ENCODE assay signal across 20 cellular contexts in the genomic region with DNA sequence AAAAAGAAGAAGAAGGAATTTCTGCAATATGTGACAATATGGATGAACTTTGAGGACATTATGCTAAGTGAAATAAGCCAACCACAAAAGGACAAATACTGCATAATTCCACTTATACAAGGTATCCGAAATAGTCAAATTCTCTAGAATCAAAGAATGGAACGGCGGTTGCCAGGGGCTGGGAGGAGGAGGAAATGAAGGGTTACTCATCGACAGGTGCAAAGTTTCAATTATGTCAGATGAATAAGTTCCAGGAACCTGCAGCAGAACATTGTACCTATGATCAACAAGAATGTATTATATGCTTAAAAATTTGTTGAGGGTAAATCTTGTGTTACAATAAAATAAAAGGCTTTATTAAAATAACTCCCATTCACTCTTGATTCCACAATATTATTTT. TPM values are rescaled to one million over a fixed set of nuclear protein-coding genes. Genes with fewer than 3 reads are reported as not detected.
A peak's percentile ranks its signal among the peaks of the same experiment; 100 is the strongest.
DNase-seq lines count a peak whose midpoint lies in the region; ATAC-seq lines count a peak whose summit lies in the region.
"Had no signal": no experiment of that assay in that cellular context is flagged by ENCODE, and none has a peak within 500 bp of the region (broad histone marks: within the 10 kb centered on the region; RNA-seq: fewer than 3 reads in every experiment).

No MANE protein-coding gene starts in this region.

- ATAC-seq in GM18867 (IDR thresholded peaks at IDR 0.05; ENCODE audit: unreplicated experiment) (peak; percentile 37), HG02852 (IDR thresholded peaks at IDR 0.05; ENCODE audit: unreplicated experiment) (no peak), HG03521 (IDR thresholded peaks at IDR 0.05; ENCODE audit: unreplicated experiment) (no peak)
- ATAC-seq: activated naive CD8-positive, alpha-beta T cell treated with anti-CD3 and anti-CD28 coated beads, Interleukin-2, amount 50 U/mL, for 24 hours; psoas muscle had no signal

- peak; percentile 7 for DNase-seq in activated naive CD4-positive, alpha-beta T cell treated with Interleukin-2 at 50 U/mL for 16 hours
- DNase-seq in activated naive CD4-positive, alpha-beta T cell (lab: John Stamatoyannopoulos, UW), result no peak
- DNase-seq in RPMI8226 (peak; percentile 12), renal cortical epithelial cell (ENCODE audit: low read depth) (peak; percentile 50), SKM-1 treated with dmso at 0.1 percent for 144 hours (lab: John Stamatoyannopoulos, UW; ENCODE audit: unreplicated experiment) (no peak)
- DNase-seq: activated naive CD8-positive, alpha-beta T cell treated with anti-CD3 and anti-CD28 coated beads, Interleukin-2, amount 50 U/mL, for 24 hours; Calu3; dorsolateral prefrontal cortex; esophagus squamous epithelium; glutamatergic neuron; immature natural killer cell; NCI-H2081 treated with DMSO at 0.1 percent for 48 hours; NCI-H774; nephron progenitor cell; psoas muscle; T-cell; WERI-Rb-1 had no signal

RNA-seq across cellular contexts. Expression of gene SC5D, which starts 49.0 kb away (rescaled TPM):
- total RNA-seq in renal cortical epithelial cell, result 51.0 and 73.3 TPM in 2 replicates

Comparison
In these comparisons a context has a peak if more than half of its experiments do, and no peak if none do; other contexts are left out.
1. DNase-seq: peak in activated naive CD4-positive, alpha-beta T cell treated with Interleukin-2 at 50 U/mL for 16 hours (single experiment), RPMI8226 (single experiment) and renal cortical epithelial cell (single experiment); none in activated naive CD4-positive, alpha-beta T cell (0 of 4) and SKM-1 treated with dmso at 0.1 percent for 144 hours (single experiment).